In the genomic region with DNA sequence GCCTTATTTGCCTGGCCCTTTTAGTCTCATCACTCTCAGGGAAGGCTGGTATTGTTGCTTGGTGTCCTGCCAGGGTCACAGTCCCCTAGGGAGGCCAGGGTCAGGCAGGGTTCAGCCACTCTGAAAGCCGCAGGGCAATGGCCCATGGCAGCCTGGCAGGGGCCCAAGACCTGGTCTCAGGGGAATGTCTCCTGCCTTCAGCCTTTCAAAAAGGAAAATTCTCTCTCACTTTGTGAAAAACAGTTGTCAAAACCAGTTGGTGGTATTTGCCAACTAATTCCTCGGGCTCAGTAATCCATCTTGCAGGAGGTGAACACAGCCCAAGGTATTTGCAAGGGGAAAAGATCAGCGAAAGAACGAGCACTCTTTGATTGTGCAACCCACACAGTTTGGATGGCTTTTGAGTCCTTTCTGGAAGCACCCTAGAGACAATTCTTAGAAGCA, we compare ENCODE assay signal across 14 cellular contexts.
DNase-seq lines count a peak whose midpoint lies in the region; ATAC-seq, FAIRE-seq and TF ChIP-seq lines count a peak whose summit lies in the region.
"Had no signal": no experiment of that assay in that cellular context is flagged by ENCODE, and none has a peak within 500 bp of the region (broad histone marks: within the 10 kb centered on the region; RNA-seq: fewer than 3 reads in every experiment).

No MANE protein-coding gene starts in this region.

- H3K27ac ChIP-seq in A549 (peak overlapping the region in 1 of 2 experiments; percentile 62; a peak in 2 of 6 replicates), lower lobe of right lung (no peak overlapping the region)
- H3K27ac ChIP-seq: GM23248 had no signal

- ATAC-seq in A549: no peak; a peak in 1 of 6 replicates
- peak; percentile 39 to 52 for ATAC-seq in lower lobe of right lung
- ATAC-seq in HG02885 (IDR thresholded peaks at IDR 0.05; ENCODE audit: poor library complexity, unreplicated experiment): no peak
- no peak for ATAC-seq in HG03521 (IDR thresholded peaks at IDR 0.05; ENCODE audit: unreplicated experiment)
- ATAC-seq in HG03342 (IDR thresholded peaks at IDR 0.05; ENCODE audit: unreplicated experiment): no peak

- 17% methylated on average over 4 of the region's 4 CpGs for WGBS in A549 (ENCODE audit: missing lambda C conversion rate)

- TF ChIP-seq EP300 in A549 (IDR thresholded peaks at IDR 0.05): no peak
- TF ChIP-seq EP300 in Ishikawa (IDR thresholded peaks at IDR 0.05; ENCODE audit: borderline replicate concordance): peak; percentile 93

- H3K27me3 ChIP-seq in lower lobe of right lung (ENCODE audit: low read depth): no peaks in the 10 kb centered on the region

- H3K9me3 ChIP-seq in A549 (peaks cover 6% of the 10 kb centered on the region; the same call in 1 of the 3 replicates), lower lobe of right lung (no peaks in the 10 kb centered on the region)

- FAIRE-seq in A549 (lab: Jason Lieb, UNC): no peak
- FAIRE-seq: endometrium had no signal

- TF ChIP-seq CTCF in A549 (IDR thresholded peaks at IDR 0.05) (no peak), cardiac fibroblast (IDR thresholded peaks at IDR 0.05; ENCODE audit: low read depth, low read length) (no peak), lower lobe of right lung (IDR thresholded peaks at IDR 0.05) (no peak)

- DNase-seq in A549 (ENCODE audit: low read depth in 1 of 2, low spot score in 1 of 2) (no peak), cardiac fibroblast (ENCODE audit: low read depth in 2 of 2) (peak; percentile 72 to 75), lower lobe of right lung (peak; percentile 50), NCI-H510A (lab: John Stamatoyannopoulos, UW) (no peak)
- DNase-seq: AML-193, GM23248, midbrain, NCI-H2081, T-helper 2 cell had no signal

- no peaks in the 10 kb centered on the region for H3K36me3 ChIP-seq in lower lobe of right lung

- no peak for TF ChIP-seq POLR2A in A549 (IDR thresholded peaks at IDR 0.05; ENCODE audit: low read length)

- peak overlapping the region; percentile 16; the same call in 1 of the 3 replicates for H3K4me2 ChIP-seq in A549

- TF ChIP-seq RAD21 in A549 (conservative IDR thresholded peaks at IDR 0.05 in 1 of 2, IDR thresholded peaks at IDR 0.05 in 1 of 2): no peak
- no peak; the same call in 1 of the 2 replicates for TF ChIP-seq RAD21 in Ishikawa (IDR thresholded peaks at IDR 0.05; ENCODE audit: low read depth)

- POLR2A ChIA-PET in A549 (lab: Yijun Ruan, JAX): no interaction called here

- CTCF ChIA-PET in A549 (lab: Yijun Ruan, JAX): no interaction called here

- intact Hi-C loops in lower lobe of right lung (cut with DNase I): no loop called here

- no peak overlapping the region for H3K4me3 ChIP-seq in A549
- H3K4me3 ChIP-seq in cardiac fibroblast (replicated peaks in 1 of 2; ENCODE audit: low read depth in 2 of 2, low read length in 2 of 2): no peak overlapping the region
- no peak overlapping the region for H3K4me3 ChIP-seq in lower lobe of right lung
- H3K4me3 ChIP-seq: GM23248 had no signal

- 0 out of 3 replicates have a peak, but pooled peaks cover 3% of the 10 kb centered on the region for H3K4me1 ChIP-seq in A549
- H3K4me1 ChIP-seq in lower lobe of right lung: no peaks in the 10 kb centered on the region

TF ChIP-seq in A549, 52 proteins besides CTCF, POLR2A, EP300 and RAD21:
- TF ChIP-seq TFCP2L1 (CRISPR knock-in tag; IDR thresholded peaks at IDR 0.05): no peak
- peak in 1 of 2 experiments; percentile 47; a peak in 2 of 4 replicates for TF ChIP-seq CEBPB (IDR thresholded peaks at IDR 0.05)
- TF ChIP-seq FOXS1 (CRISPR knock-in tag; IDR thresholded peaks at IDR 0.05): no peak
- TF ChIP-seq ZSCAN20 (CRISPR knock-in tag; IDR thresholded peaks at IDR 0.05): no peak
- no peak for TF ChIP-seq RFX5 (IDR thresholded peaks at IDR 0.05)
- TF ChIP-seq CHD2 (IDR thresholded peaks at IDR 0.05; ENCODE audit: low read length, partially characterized antibody): no peak
TF ChIP-seq in A549: peak in this region for 1.

TF ChIP-seq in Ishikawa, 13 proteins besides CTCF, POLR2A, EP300 and RAD21:
- TF ChIP-seq FOXM1 (IDR thresholded peaks at IDR 0.05; ENCODE audit: borderline replicate concordance, low read depth) (peak; percentile 73; the same call in 1 of the 2 replicates), CREB1 (IDR thresholded peaks at IDR 0.05; ENCODE audit: low read depth) (no peak), YY1 (IDR thresholded peaks at IDR 0.05; ENCODE audit: low read depth) (peak; percentile 49), NFIC (IDR thresholded peaks at IDR 0.05) (peak; percentile 98), EGR1 (IDR thresholded peaks at IDR 0.05) (no peak), TEAD4 (IDR thresholded peaks at IDR 0.05) (peak; percentile 95), TCF12 (IDR thresholded peaks at IDR 0.05; ENCODE audit: low read depth) (peak; percentile 94), CEBPB (IDR thresholded peaks at IDR 0.05) (peak; percentile 98), ZBTB7A (IDR thresholded peaks at IDR 0.05; ENCODE audit: low read depth) (no peak), TAF1 (IDR thresholded peaks at IDR 0.05; ENCODE audit: low read depth) (no peak)
- TF ChIP-seq, protein P1, sequence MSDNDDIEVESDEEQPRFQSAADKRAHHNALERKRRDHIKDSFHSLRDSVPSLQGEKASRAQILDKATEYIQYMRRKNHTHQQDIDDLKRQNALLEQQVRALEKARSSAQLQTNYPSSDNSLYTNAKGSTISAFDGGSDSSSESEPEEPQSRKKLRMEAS (IDR thresholded peaks at IDR 0.05): no peak
- TF ChIP-seq, protein P2, sequence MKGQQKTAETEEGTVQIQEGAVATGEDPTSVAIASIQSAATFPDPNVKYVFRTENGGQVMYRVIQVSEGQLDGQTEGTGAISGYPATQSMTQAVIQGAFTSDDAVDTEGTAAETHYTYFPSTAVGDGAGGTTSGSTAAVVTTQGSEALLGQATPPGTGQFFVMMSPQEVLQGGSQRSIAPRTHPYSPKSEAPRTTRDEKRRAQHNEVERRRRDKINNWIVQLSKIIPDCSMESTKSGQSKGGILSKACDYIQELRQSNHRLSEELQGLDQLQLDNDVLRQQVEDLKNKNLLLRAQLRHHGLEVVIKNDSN (IDR thresholded peaks at IDR 0.05): no peak
- TF ChIP-seq, protein P3, sequence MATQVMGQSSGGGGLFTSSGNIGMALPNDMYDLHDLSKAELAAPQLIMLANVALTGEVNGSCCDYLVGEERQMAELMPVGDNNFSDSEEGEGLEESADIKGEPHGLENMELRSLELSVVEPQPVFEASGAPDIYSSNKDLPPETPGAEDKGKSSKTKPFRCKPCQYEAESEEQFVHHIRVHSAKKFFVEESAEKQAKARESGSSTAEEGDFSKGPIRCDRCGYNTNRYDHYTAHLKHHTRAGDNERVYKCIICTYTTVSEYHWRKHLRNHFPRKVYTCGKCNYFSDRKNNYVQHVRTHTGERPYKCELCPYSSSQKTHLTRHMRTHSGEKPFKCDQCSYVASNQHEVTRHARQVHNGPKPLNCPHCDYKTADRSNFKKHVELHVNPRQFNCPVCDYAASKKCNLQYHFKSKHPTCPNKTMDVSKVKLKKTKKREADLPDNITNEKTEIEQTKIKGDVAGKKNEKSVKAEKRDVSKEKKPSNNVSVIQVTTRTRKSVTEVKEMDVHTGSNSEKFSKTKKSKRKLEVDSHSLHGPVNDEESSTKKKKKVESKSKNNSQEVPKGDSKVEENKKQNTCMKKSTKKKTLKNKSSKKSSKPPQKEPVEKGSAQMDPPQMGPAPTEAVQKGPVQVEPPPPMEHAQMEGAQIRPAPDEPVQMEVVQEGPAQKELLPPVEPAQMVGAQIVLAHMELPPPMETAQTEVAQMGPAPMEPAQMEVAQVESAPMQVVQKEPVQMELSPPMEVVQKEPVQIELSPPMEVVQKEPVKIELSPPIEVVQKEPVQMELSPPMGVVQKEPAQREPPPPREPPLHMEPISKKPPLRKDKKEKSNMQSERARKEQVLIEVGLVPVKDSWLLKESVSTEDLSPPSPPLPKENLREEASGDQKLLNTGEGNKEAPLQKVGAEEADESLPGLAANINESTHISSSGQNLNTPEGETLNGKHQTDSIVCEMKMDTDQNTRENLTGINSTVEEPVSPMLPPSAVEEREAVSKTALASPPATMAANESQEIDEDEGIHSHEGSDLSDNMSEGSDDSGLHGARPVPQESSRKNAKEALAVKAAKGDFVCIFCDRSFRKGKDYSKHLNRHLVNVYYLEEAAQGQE (IDR thresholded peaks at IDR 0.05; ENCODE audit: low read depth): no peak

Comparison
In these comparisons a context has a peak if more than half of its experiments do, and no peak if none do; other contexts are left out.
1. ATAC-seq: peak in lower lobe of right lung (2 of 2); none in A549 (0 of 2), HG02885 (single experiment), HG03521 (single experiment) and HG03342 (single experiment).
2. DNase-seq: peak in cardiac fibroblast (2 of 2) and lower lobe of right lung (single experiment); none in A549 (0 of 2) and NCI-H510A (single experiment).